ENCODE assay signal across 11 cellular contexts in genomic region chr7:41693150-41693997, GRCh38. TPM values are rescaled to one million over a fixed set of nuclear protein-coding genes. Genes with fewer than 3 reads are reported as not detected.
DNase-seq lines count a peak whose midpoint lies in the region; ATAC-seq and TF ChIP-seq lines count a peak whose summit lies in the region.
"Had no signal": no experiment of that assay in that cellular context is flagged by ENCODE, and none has a peak within 500 bp of the region (broad histone marks: within the 10 kb centered on the region; RNA-seq: fewer than 3 reads in every experiment).

No MANE protein-coding gene starts in this region.

- H4K91ac ChIP-seq in mesenchymal stem cell (ENCODE audit: low read length), result peak overlapping the region; percentile 25

- H3K4ac ChIP-seq in mesenchymal stem cell (ENCODE audit: low read depth in 1 of 2, low read length in 2 of 2), result peak overlapping the region in 1 of 2 experiments; percentile 54

- H2AK5ac ChIP-seq in mesenchymal stem cell (ENCODE audit: low read length, severe bottlenecking), result no peak overlapping the region

- no peak for ATAC-seq in activated CD8-positive, alpha-beta memory T cell treated with anti-CD3 and anti-CD28 coated beads, Interleukin-2, amount 10 ng/mL, durations not matched to agents 7 days and 5 days

- no peak overlapping the region for H3K27ac Mint-ChIP-seq in activated CD8-positive, alpha-beta memory T cell treated with anti-CD3 and anti-CD28 coated beads, Interleukin-2, amount 10 ng/mL, durations not matched to agents 7 days and 5 days
- H3K27ac Mint-ChIP-seq: T-helper 1 cell treated with Interleukin-12 subunit alpha and Interleukin-12 subunit beta and Interleukin-4 antibody, amounts not matched to agents 30 μg/mL and 1 μg/mL, for 36 hours had no signal

- peaks cover 22% of the 10 kb centered on the region for H3K4me1 ChIP-seq in mesenchymal stem cell (ENCODE audit: control insufficient read depth, insufficient read depth, low read depth, low read length)

- CTCF ChIA-PET in BJ (lab: Yijun Ruan, JAX), result interaction anchor here (0.6 to 2.3 kb wide), 8 partner anchors 8 to 1460 kb away, joined by 3 to 6 read pairs (median 4); no protein-coding TSS in a partner anchor
- CTCF ChIA-PET in activated CD8-positive, alpha-beta memory T cell treated with anti-CD3 and anti-CD28 coated beads, Interleukin-2, amount 10 ng/mL, durations not matched to agents 7 days and 5 days (lab: Charles Lee), result interaction anchor here (1.2 kb wide), 1 partner anchor 12 kb away, joined by 4 read pairs; no protein-coding TSS in a partner anchor

- no peak overlapping the region for H3K4me3 Mint-ChIP-seq in activated CD8-positive, alpha-beta memory T cell treated with anti-CD3 and anti-CD28 coated beads, Interleukin-2, amount 10 ng/mL, durations not matched to agents 7 days and 5 days
- H3K4me3 Mint-ChIP-seq: T-helper 1 cell treated with Interleukin-12 subunit alpha and Interleukin-12 subunit beta and Interleukin-4 antibody, amounts not matched to agents 30 μg/mL and 1 μg/mL, for 36 hours had no signal

- peaks cover 9% of the 10 kb centered on the region for H3K27me3 Mint-ChIP-seq in activated CD8-positive, alpha-beta memory T cell treated with anti-CD3 and anti-CD28 coated beads, Interleukin-2, amount 10 ng/mL, durations not matched to agents 7 days and 5 days

- H4K8ac ChIP-seq in mesenchymal stem cell (ENCODE audit: low read length), result no peak overlapping the region

- WGBS in mesenchymal stem cell, result 88% methylated on average over 7 of the region's 10 CpGs

- H3K36me3 ChIP-seq in BJ (ENCODE audit: control insufficient read depth, insufficient read depth, low read length), result peaks cover 5% of the 10 kb centered on the region
- H3K36me3 ChIP-seq in mesenchymal stem cell (ENCODE audit: control insufficient read depth in 1 of 2, insufficient read depth in 2 of 2, low read depth in 1 of 2, low read length in 2 of 2), result peaks cover 30 to 45% of the 10 kb centered on the region in 2 experiments

- H2BK5ac ChIP-seq in mesenchymal stem cell (ENCODE audit: low read depth, low read length, poor library complexity, severe bottlenecking), result no peak overlapping the region

- no peak overlapping the region for H2BK15ac ChIP-seq in mesenchymal stem cell (ENCODE audit: low read depth, poor library complexity, severe bottlenecking)

- H3K79me1 ChIP-seq in mesenchymal stem cell (replicated peaks; ENCODE audit: low read length, poor library complexity, severe bottlenecking), result peaks cover 8% of the 10 kb centered on the region

- H2BK12ac ChIP-seq in mesenchymal stem cell (ENCODE audit: low read length in 2 of 2), result peak overlapping the region in 1 of 2 experiments; percentile 47

- H3K9me3 Mint-ChIP-seq in activated CD8-positive, alpha-beta memory T cell treated with anti-CD3 and anti-CD28 coated beads, Interleukin-2, amount 10 ng/mL, durations not matched to agents 7 days and 5 days (ENCODE audit: low read depth), result no peaks in the 10 kb centered on the region
- H3K9me3 Mint-ChIP-seq: T-helper 1 cell treated with Interleukin-12 subunit alpha and Interleukin-12 subunit beta and Interleukin-4 antibody, amounts not matched to agents 30 μg/mL and 1 μg/mL, for 36 hours had no signal

- H3K4me1 Mint-ChIP-seq in activated CD8-positive, alpha-beta memory T cell treated with anti-CD3 and anti-CD28 coated beads, Interleukin-2, amount 10 ng/mL, durations not matched to agents 7 days and 5 days, result no peaks in the 10 kb centered on the region

- POLR2A ChIA-PET in BJ (lab: Charles Lee), result no interaction called here

- no peaks in the 10 kb centered on the region for H3K9me3 ChIP-seq in mesenchymal stem cell (ENCODE audit: control insufficient read depth, low read length)

- H3K4me2 ChIP-seq in mesenchymal stem cell (ENCODE audit: low read length, poor library complexity, severe bottlenecking), result peak overlapping the region; percentile 7

- TF ChIP-seq CTCF in BJ (IDR thresholded peaks at IDR 0.05; ENCODE audit: insufficient read depth, low read depth, low read length), result peak; percentile 48
- TF ChIP-seq CTCF in coronary artery (IDR thresholded peaks at IDR 0.05), result peak; percentile 36

- no peak for DNase-seq in BJ (ENCODE audit: low read depth)
- DNase-seq in NCI-H1694 (lab: John Stamatoyannopoulos, UW), result peak; percentile 91
- no peak for DNase-seq in coronary artery (ENCODE audit: low spot score)
- peak; percentile 75 for DNase-seq in mesenchymal stem cell
- DNase-seq in NCI-H2196 treated with DMSO at 0.1 percent for 48 hours (lab: John Stamatoyannopoulos, UW; ENCODE audit: unreplicated experiment), result no peak
- DNase-seq in COLO829 (ENCODE audit: low spot score), result no peak
- DNase-seq in stimulated activated CD4-positive, alpha-beta T cell treated with anti-CD3 and anti-CD28 coated beads, Interleukin-15, amount 100 ng/mL, for 24 hours, result no peak
- DNase-seq in activated CD8-positive, alpha-beta memory T cell treated with anti-CD3 and anti-CD28 coated beads, Interleukin-2, amount 10 ng/mL, durations not matched to agents 7 days and 5 days, result no peak
- DNase-seq: islet precursor cell had no signal

- H3K36me3 Mint-ChIP-seq in activated CD8-positive, alpha-beta memory T cell treated with anti-CD3 and anti-CD28 coated beads, Interleukin-2, amount 10 ng/mL, durations not matched to agents 7 days and 5 days, result no peaks in the 10 kb centered on the region

- H3K27ac ChIP-seq in coronary artery, result peak overlapping the region in 1 of 2 donors; percentile 39
- H3K27ac ChIP-seq in mesenchymal stem cell (ENCODE audit: low read length, poor library complexity, severe bottlenecking), result peak overlapping the region; percentile 3

- no peak overlapping the region for H3K23ac ChIP-seq in mesenchymal stem cell (ENCODE audit: low read length in 2 of 2)

- H3K14ac ChIP-seq in mesenchymal stem cell (ENCODE audit: low read length in 2 of 2), result no peak overlapping the region

- H2BK120ac ChIP-seq in mesenchymal stem cell (ENCODE audit: low read depth, low read length), result no peak overlapping the region

- H3K9ac ChIP-seq in mesenchymal stem cell (ENCODE audit: low read length), result peak overlapping the region; percentile 93

- H3K18ac ChIP-seq in mesenchymal stem cell (ENCODE audit: low read depth in 1 of 2, low read length in 2 of 2), result peak overlapping the region; percentile 8 to 85

- no peak overlapping the region for H3K4me3 ChIP-seq in BJ (ENCODE audit: low read depth, low read length)
- H3K4me3 ChIP-seq in coronary artery, result peak overlapping the region; percentile 82
- H3K4me3 ChIP-seq in mesenchymal stem cell (ENCODE audit: insufficient read depth in 1 of 2, low read depth in 1 of 2, low read length in 2 of 2), result no peak overlapping the region

- H2AFZ ChIP-seq in mesenchymal stem cell (ENCODE audit: low read depth, low read length), result no peak overlapping the region

- no peaks in the 10 kb centered on the region for H3K27me3 ChIP-seq in BJ (ENCODE audit: control insufficient read depth, insufficient read depth, low read length)
- no peaks in the 10 kb centered on the region for H3K27me3 ChIP-seq in mesenchymal stem cell (ENCODE audit: control insufficient read depth in 1 of 2, insufficient read depth in 1 of 2, low read length in 2 of 2)

RNA-seq across cellular contexts. Expression of gene INHBA, which starts 9.5 kb away (rescaled TPM):
- polyA plus RNA-seq in BJ (2011; rRNA removed), result 19.7 and 33.4 TPM in 2 replicates
- 45.5 and 64.4 TPM in 2 replicates for polyA minus RNA-seq in BJ (2011; rRNA and poly(A)+ RNA removed)
- 22.1 TPM for polyA plus RNA-seq in mesenchymal stem cell (2013, experiment 1 of 2)
- polyA plus RNA-seq in mesenchymal stem cell (2013, experiment 2 of 2), result 22.6 TPM
- total RNA-seq in activated CD8-positive, alpha-beta memory T cell treated with anti-CD3 and anti-CD28 coated beads, Interleukin-2, amount 10 ng/mL, durations not matched to agents 7 days and 5 days, result not detected
- total RNA-seq: G401 had no signal

Comparison
In these comparisons a context has a peak if more than half of its experiments do, and no peak if none do; other contexts are left out.
1. DNase-seq: peak in NCI-H1694 (single experiment) and mesenchymal stem cell (single experiment); none in BJ (single experiment), coronary artery (single experiment), NCI-H2196 treated with DMSO at 0.1 percent for 48 hours (single experiment), COLO829 (single experiment), stimulated activated CD4-positive, alpha-beta T cell treated with anti-CD3 and anti-CD28 coated beads, Interleukin-15, amount 100 ng/mL, for 24 hours (single experiment) and activated CD8-positive, alpha-beta memory T cell treated with anti-CD3 and anti-CD28 coated beads, Interleukin-2, amount 10 ng/mL, durations not matched to agents 7 days and 5 days (single experiment).